1 cellular context compared by ENCODE assay signal in genomic region chr2:48417843-48418838, GRCh38.
TF ChIP-seq lines count a peak whose summit lies in the region.

No MANE protein-coding gene starts in this region.

TF ChIP-seq in HepG2, 621 proteins besides CTCF, POLR2A, EP300 and RAD21 (continued from another document and continues in another):
- peak; percentile 57; the same call in 1 of the 2 replicates for TF ChIP-seq ZNF280D (CRISPR knock-in tag; IDR thresholded peaks at IDR 0.05)
- TF ChIP-seq GATAD2A (CRISPR knock-in tag; IDR thresholded peaks at IDR 0.05): peak; percentile 71
- no peak for TF ChIP-seq ZFP62 (CRISPR knock-in tag; IDR thresholded peaks at IDR 0.05)
- TF ChIP-seq ZBTB14 (CRISPR knock-in tag; IDR thresholded peaks at IDR 0.05): no peak
- peak; percentile 79 for TF ChIP-seq ZMYM4 (CRISPR knock-in tag; IDR thresholded peaks at IDR 0.05)
- TF ChIP-seq ZSCAN30 (CRISPR knock-in tag; IDR thresholded peaks at IDR 0.05): no peak
- peak; percentile 45; the same call in 1 of the 2 replicates for TF ChIP-seq ARID4A (CRISPR knock-in tag; IDR thresholded peaks at IDR 0.05; ENCODE audit: borderline replicate concordance)
- TF ChIP-seq FOXA3 (CRISPR knock-in tag; IDR thresholded peaks at IDR 0.05): peak; percentile 49; the same call in 1 of the 2 replicates
- no peak for TF ChIP-seq ZNF598 (CRISPR knock-in tag; IDR thresholded peaks at IDR 0.05; ENCODE audit: borderline replicate concordance)
- no peak for TF ChIP-seq ATF6 (CRISPR knock-in tag; conservative IDR thresholded peaks at IDR 0.05)
- no peak for TF ChIP-seq KIAA2018 (CRISPR knock-in tag; IDR thresholded peaks at IDR 0.05; ENCODE audit: borderline replicate concordance)
- no peak for TF ChIP-seq ZNF432 (CRISPR knock-in tag; IDR thresholded peaks at IDR 0.05; ENCODE audit: borderline replicate concordance)
- TF ChIP-seq SP2 (CRISPR knock-in tag; IDR thresholded peaks at IDR 0.05): no peak
- TF ChIP-seq SNAPC4 (CRISPR knock-in tag; IDR thresholded peaks at IDR 0.05): no peak
- TF ChIP-seq FIP1L1 (IDR thresholded peaks at IDR 0.05; ENCODE audit: borderline replicate concordance, insufficient read depth, low read depth, low read length): no peak
- peak; percentile 83; the same call in 1 of the 2 replicates for TF ChIP-seq ZNF710 (CRISPR knock-in tag; IDR thresholded peaks at IDR 0.05; ENCODE audit: borderline replicate concordance)
- no peak for TF ChIP-seq ZUFSP (CRISPR knock-in tag; IDR thresholded peaks at IDR 0.05; ENCODE audit: borderline replicate concordance)
- no peak for TF ChIP-seq SP140L (CRISPR knock-in tag; IDR thresholded peaks at IDR 0.05; ENCODE audit: borderline replicate concordance)
- peak; percentile 84 for TF ChIP-seq RXRB (CRISPR knock-in tag; IDR thresholded peaks at IDR 0.05; ENCODE audit: borderline replicate concordance)
- no peak; the same call in 1 of the 2 replicates for TF ChIP-seq FOXC1 (CRISPR knock-in tag; IDR thresholded peaks at IDR 0.05; ENCODE audit: borderline replicate concordance)
